Comparison of ENCODE assay signal across 19 cellular contexts in the genomic region with DNA sequence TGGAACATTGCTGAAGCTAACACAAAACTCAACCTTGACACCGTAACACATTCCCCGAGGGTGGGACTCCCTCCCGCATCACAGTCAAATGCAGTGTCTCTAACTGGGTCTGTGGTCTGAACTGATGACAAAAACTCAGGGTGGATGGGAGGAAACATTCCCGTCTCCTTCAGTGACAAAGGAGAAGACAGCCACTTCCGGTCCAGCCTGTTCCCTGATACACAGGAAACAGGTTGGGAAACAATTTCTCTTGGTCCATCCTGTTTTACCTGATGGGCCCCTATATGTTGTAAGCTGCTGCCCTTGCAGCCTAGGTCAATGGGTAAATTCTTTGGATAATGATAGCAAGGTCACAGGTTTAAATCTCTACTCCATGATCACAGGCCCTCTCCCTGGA. TPM values are rescaled to one million over a fixed set of nuclear protein-coding genes. Genes with fewer than 3 reads are reported as not detected.
A peak's percentile ranks its signal among the peaks of the same experiment; 100 is the strongest.
DNase-seq lines count a peak whose midpoint lies in the region; ATAC-seq and TF ChIP-seq lines count a peak whose summit lies in the region.
"Had no signal": no experiment of that assay in that cellular context is flagged by ENCODE, and none has a peak within 500 bp of the region (broad histone marks: within the 10 kb centered on the region; RNA-seq: fewer than 3 reads in every experiment).

No MANE protein-coding gene starts in this region.

- no peak overlapping the region for H3K27ac ChIP-seq in GM23338 (ENCODE audit: low read depth)
- peak overlapping the region; percentile 37 for H3K27ac ChIP-seq in RWPE1
- H3K27ac ChIP-seq in esophagus (ENCODE audit: low read depth in 2 of 2, low read length in 1 of 2), result peak overlapping the region; percentile 87 to 94
- H3K27ac ChIP-seq: A549, C4-2B had no signal

- peaks cover 8% of the 10 kb centered on the region for H3K27me3 Mint-ChIP-seq in GM23338 (ENCODE audit: insufficient read depth, low read depth, poor library complexity)
- H3K27me3 Mint-ChIP-seq in nephron progenitor cell (ENCODE audit: low read depth, poor library complexity), result peaks cover 8% of the 10 kb centered on the region

- no peak overlapping the region for H2AFZ ChIP-seq in GM23338

- CTCF ChIA-PET in RWPE1 (lab: Yijun Ruan, JAX), result no interaction called here

- H3K9me2 ChIP-seq in GM23338 (ENCODE audit: insufficient read depth), result no peaks in the 10 kb centered on the region; the same call in 1 of the 2 replicates

- H3K4me3 ChIP-seq in GM23338 (no peak overlapping the region), esophagus (ENCODE audit: low read depth in 1 of 2, low read length in 2 of 2) (no peak overlapping the region)
- H3K4me3 ChIP-seq: A549 had no signal

- H3K9me3 ChIP-seq in esophagus (ENCODE audit: control insufficient read depth in 2 of 2, insufficient read depth in 1 of 2, low read depth in 1 of 2, low read length in 1 of 2), result no peaks in the 10 kb centered on the region
- H3K9me3 ChIP-seq: A549 had no signal

- H3K36me3 ChIP-seq in GM23338 (ENCODE audit: insufficient read depth) (no peaks in the 10 kb centered on the region), esophagus (ENCODE audit: control insufficient read depth in 2 of 2, insufficient read depth in 2 of 2, low read length in 1 of 2) (no peaks in the 10 kb centered on the region)

- H3F3A ChIP-seq in GM23338 (replicated peaks; ENCODE audit: low read depth), result 0 out of 2 replicates have a peak, but pooled peaks cover 3% of the 10 kb centered on the region

- no peaks in the 10 kb centered on the region for H4K20me1 ChIP-seq in GM23338 (replicated peaks; ENCODE audit: insufficient read depth)

- no peak overlapping the region for H3K4me2 ChIP-seq in GM23338
- H3K4me2 ChIP-seq: A549 had no signal

- H3K4me1 ChIP-seq in GM23338 (ENCODE audit: insufficient read depth), result peaks cover 6% of the 10 kb centered on the region; the same call in 1 of the 2 replicates
- H3K4me1 ChIP-seq in esophagus (ENCODE audit: control insufficient read depth in 2 of 2, insufficient read depth in 2 of 2, low read length in 1 of 2), result peaks cover 4 to 15% of the 10 kb centered on the region in 2 donors
- H3K4me1 ChIP-seq: A549 had no signal

- POLR2A ChIA-PET in RWPE1 (lab: Yijun Ruan, JAX; ENCODE audit: low non-redundant PET), result no interaction called here

- TF ChIP-seq CTCF in GM23338 (conservative IDR thresholded peaks at IDR 0.05; ENCODE audit: low read depth in 2 of 2) (no peak), RWPE1 (conservative IDR thresholded peaks at IDR 0.05; ENCODE audit: low read depth) (no peak), nephron progenitor cell (IDR thresholded peaks at IDR 0.05) (no peak)

- H3K4me3 Mint-ChIP-seq in GM23338, result no peak overlapping the region
- H3K4me3 Mint-ChIP-seq in nephron progenitor cell, result no peak overlapping the region
- H3K4me3 Mint-ChIP-seq: H9 had no signal

- no peak for ATAC-seq in GM23338
- ATAC-seq in HG03520 (IDR thresholded peaks at IDR 0.05; ENCODE audit: unreplicated experiment), result no peak
- no peak for ATAC-seq in GM18502 (IDR thresholded peaks at IDR 0.05; ENCODE audit: poor library complexity, unreplicated experiment)
- ATAC-seq: A549 had no signal

- no peaks in the 10 kb centered on the region for H3K79me2 ChIP-seq in GM23338 (replicated peaks; ENCODE audit: insufficient read depth)

- no peaks in the 10 kb centered on the region for H3K36me3 Mint-ChIP-seq in GM23338 (ENCODE audit: low read depth)
- H3K36me3 Mint-ChIP-seq in nephron progenitor cell (ENCODE audit: low read depth), result peaks cover 6% of the 10 kb centered on the region

- H3K27me3 ChIP-seq in GM23338 (ENCODE audit: insufficient read depth) (no peaks in the 10 kb centered on the region), esophagus (ENCODE audit: control insufficient read depth in 1 of 2, insufficient read depth in 2 of 2, low read length in 2 of 2) (no peaks in the 10 kb centered on the region)

- 68 to 72% methylated on average over 5 of the region's 5 CpGs for WGBS in esophagus, 2 donors

- DNase-seq in GM23338 (ENCODE audit: low spot score) (peak; percentile 15), RWPE1 (ENCODE audit: low spot score) (peak; percentile 20), nephron progenitor cell (no peak), AG20443 (ENCODE audit: low spot score) (no peak), NAMALWA (ENCODE audit: low spot score) (no peak)
- DNase-seq: EL, KG1, NCI-H1105, NCI-H1694, NCI-H2227 treated with DMSO at 0.1 percent for 48 hours, NCI-H524, SHP77 treated with DMSO at 0.1 percent for 48 hours had no signal

- H3K9me3 Mint-ChIP-seq in GM23338, result no peaks in the 10 kb centered on the region
- H3K9me3 Mint-ChIP-seq in nephron progenitor cell, result peaks cover 3% of the 10 kb centered on the region
- H3K9me3 Mint-ChIP-seq: H9 had no signal

- H3K4me1 Mint-ChIP-seq in GM23338 (peaks cover 12% of the 10 kb centered on the region), nephron progenitor cell (peaks cover 20% of the 10 kb centered on the region)

- H3K27ac Mint-ChIP-seq in GM23338 (no peak overlapping the region), nephron progenitor cell (peak overlapping the region; percentile 64)

TF ChIP-seq in GM23338, 12 proteins besides CTCF, POLR2A, EP300 and RAD21 (continues in another document):
- TF ChIP-seq ZNF331 (CRISPR knock-in tag; IDR thresholded peaks at IDR 0.05; ENCODE audit: low read depth), result no peak
- TF ChIP-seq, protein P1, sequence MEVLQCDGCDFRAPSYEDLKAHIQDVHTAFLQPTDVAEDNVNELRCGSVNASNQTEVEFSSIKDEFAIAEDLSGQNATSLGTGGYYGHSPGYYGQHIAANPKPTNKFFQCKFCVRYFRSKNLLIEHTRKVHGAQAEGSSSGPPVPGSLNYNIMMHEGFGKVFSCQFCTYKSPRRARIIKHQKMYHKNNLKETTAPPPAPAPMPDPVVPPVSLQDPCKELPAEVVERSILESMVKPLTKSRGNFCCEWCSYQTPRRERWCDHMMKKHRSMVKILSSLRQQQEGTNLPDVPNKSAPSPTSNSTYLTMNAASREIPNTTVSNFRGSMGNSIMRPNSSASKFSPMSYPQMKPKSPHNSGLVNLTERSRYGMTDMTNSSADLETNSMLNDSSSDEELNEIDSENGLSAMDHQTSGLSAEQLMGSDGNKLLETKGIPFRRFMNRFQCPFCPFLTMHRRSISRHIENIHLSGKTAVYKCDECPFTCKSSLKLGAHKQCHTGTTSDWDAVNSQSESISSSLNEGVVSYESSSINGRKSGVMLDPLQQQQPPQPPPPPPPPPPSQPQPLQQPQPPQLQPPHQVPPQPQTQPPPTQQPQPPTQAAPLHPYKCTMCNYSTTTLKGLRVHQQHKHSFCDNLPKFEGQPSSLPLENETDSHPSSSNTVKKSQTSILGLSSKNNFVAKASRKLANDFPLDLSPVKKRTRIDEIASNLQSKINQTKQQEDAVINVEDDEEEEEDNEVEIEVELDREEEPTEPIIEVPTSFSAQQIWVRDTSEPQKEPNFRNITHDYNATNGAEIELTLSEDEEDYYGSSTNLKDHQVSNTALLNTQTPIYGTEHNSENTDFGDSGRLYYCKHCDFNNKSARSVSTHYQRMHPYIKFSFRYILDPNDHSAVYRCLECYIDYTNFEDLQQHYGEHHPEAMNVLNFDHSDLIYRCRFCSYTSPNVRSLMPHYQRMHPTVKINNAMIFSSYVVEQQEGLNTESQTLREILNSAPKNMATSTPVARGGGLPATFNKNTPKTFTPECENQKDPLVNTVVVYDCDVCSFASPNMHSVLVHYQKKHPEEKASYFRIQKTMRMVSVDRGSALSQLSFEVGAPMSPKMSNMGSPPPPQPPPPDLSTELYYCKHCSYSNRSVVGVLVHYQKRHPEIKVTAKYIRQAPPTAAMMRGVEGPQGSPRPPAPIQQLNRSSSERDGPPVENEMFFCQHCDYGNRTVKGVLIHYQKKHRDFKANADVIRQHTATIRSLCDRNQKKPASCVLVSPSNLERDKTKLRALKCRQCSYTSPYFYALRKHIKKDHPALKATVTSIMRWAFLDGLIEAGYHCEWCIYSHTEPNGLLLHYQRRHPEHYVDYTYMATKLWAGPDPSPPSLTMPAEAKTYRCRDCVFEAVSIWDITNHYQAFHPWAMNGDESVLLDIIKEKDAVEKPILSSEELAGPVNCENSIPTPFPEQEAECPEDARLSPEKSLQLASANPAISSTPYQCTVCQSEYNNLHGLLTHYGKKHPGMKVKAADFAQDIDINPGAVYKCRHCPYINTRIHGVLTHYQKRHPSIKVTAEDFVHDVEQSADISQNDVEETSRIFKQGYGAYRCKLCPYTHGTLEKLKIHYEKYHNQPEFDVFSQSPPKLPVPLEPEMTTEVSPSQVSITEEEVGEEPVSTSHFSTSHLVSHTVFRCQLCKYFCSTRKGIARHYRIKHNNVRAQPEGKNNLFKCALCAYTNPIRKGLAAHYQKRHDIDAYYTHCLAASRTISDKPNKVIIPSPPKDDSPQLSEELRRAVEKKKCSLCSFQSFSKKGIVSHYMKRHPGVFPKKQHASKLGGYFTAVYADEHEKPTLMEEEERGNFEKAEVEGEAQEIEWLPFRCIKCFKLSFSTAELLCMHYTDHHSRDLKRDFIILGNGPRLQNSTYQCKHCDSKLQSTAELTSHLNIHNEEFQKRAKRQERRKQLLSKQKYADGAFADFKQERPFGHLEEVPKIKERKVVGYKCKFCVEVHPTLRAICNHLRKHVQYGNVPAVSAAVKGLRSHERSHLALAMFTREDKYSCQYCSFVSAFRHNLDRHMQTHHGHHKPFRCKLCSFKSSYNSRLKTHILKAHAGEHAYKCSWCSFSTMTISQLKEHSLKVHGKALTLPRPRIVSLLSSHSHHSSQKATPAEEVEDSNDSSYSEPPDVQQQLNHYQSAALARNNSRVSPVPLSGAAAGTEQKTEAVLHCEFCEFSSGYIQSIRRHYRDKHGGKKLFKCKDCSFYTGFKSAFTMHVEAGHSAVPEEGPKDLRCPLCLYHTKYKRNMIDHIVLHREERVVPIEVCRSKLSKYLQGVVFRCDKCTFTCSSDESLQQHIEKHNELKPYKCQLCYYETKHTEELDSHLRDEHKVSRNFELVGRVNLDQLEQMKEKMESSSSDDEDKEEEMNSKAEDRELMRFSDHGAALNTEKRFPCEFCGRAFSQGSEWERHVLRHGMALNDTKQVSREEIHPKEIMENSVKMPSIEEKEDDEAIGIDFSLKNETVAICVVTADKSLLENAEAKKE (CRISPR knock-in tag; IDR thresholded peaks at IDR 0.05), result no peak

RNA-seq across cellular contexts. Expression of gene SLC13A4, which starts 20.4 kb away (rescaled TPM):
- 1.7 and 2.4 TPM in 2 replicates for total RNA-seq in GM23338 (2014; rRNA removed; shearing (Covaris generic))
- 2.3 TPM in 2 replicates for polyA plus RNA-seq in GM23338 (2016; fragmentation: Nextera tagmentation; extraction: Ambion mirVana)
- polyA plus RNA-seq in esophagus, result 10 to 100 TPM in 1 of 2 donors, 1 to 10 TPM in 1; 7.1 to 11.0 TPM
- total RNA-seq: M059J had no signal
- polyA plus RNA-seq: A549 had no signal

RNA-seq across cellular contexts. Expression of gene FAM180A, which starts 41.0 kb away (rescaled TPM):
- total RNA-seq in GM23338 (2014; rRNA removed; shearing (Covaris generic)), result not detected in 2 replicates
- polyA plus RNA-seq in GM23338 (2016; fragmentation: Nextera tagmentation; extraction: Ambion mirVana) (not detected in 2 replicates), esophagus (1 to 10 TPM in 1 of 2 donors, under 1 TPM in 1; 0.55 to 1.3 TPM)
- total RNA-seq: H9 had no signal
- polyA plus RNA-seq: A549 had no signal

RNA-seq across cellular contexts. Expression of gene STMP1, which starts 45.3 kb away (rescaled TPM):
- 23.0 and 25.1 TPM in 2 replicates for total RNA-seq in GM23338 (2014; rRNA removed; shearing (Covaris generic))
- polyA plus RNA-seq in GM23338 (2016; fragmentation: Nextera tagmentation; extraction: Ambion mirVana) (71.8 and 78.4 TPM in 2 replicates), esophagus (10 to 100 TPM; 31.4 to 48.1 TPM)

Comparison
In these comparisons a context has a peak if more than half of its experiments do, and no peak if none do; other contexts are left out.
1. DNase-seq: peak in GM23338 (single experiment) and RWPE1 (single experiment); none in nephron progenitor cell (single experiment), AG20443 (single experiment) and NAMALWA (single experiment).